ENCODE assay signal across 10 cellular contexts in the genomic region with DNA sequence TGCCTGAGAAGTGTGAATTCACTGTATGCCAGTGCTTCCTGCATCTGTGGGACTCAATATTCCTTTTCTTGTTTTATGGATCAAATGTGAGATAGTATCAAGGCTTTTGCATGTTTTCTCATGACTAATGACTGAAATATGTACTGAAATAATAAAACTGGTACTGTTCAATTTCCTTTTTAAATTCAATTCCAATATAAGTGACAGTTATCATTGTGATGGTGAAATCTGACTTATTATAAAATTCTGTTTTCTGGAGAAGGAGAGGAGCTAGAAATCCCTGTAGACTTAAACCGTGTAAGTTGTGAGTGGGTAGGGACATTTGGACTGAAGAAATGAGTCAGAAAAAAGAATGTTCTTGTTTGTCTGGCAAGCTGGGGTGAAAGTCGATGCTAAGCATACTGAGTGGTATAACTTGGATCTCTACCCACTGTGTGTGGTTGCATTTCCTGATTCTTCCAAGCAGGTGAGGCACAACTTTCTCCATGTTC.
DNase-seq lines count a peak whose midpoint lies in the region; ATAC-seq and TF ChIP-seq lines count a peak whose summit lies in the region.
"Had no signal": no experiment of that assay in that cellular context is flagged by ENCODE, and none has a peak within 500 bp of the region (broad histone marks: within the 10 kb centered on the region; RNA-seq: fewer than 3 reads in every experiment).

No MANE protein-coding gene starts in this region.

- CTCF ChIA-PET in BJ (lab: Yijun Ruan, JAX) (interaction anchor here (1.7 kb wide), 2 partner anchors 13 to 23 kb away, joined by 3 to 5 read pairs; no protein-coding TSS in a partner anchor), PC-3 (lab: Charles Lee) (no interaction called here)

- POLR2A ChIA-PET in BJ (lab: Charles Lee) (interaction anchor here (0.6 kb wide), 1 partner anchor 36 kb away, joined by 5 read pairs; no protein-coding TSS in a partner anchor), PC-3 (lab: Charles Lee; ENCODE audit: unreplicated experiment) (no interaction called here)

- peak; percentile 73 for DNase-seq in BJ (ENCODE audit: low read depth)
- DNase-seq in PC-3: peak; percentile 83
- DNase-seq in epithelial cell of esophagus (ENCODE audit: low read depth): peak; percentile 80
- DNase-seq in non-pigmented ciliary epithelial cell (ENCODE audit: low read depth): peak; percentile 86
- no peak for DNase-seq in NCI-H2171 (lab: John Stamatoyannopoulos, UW)
- DNase-seq in CD1c-positive myeloid dendritic cell (ENCODE audit: extremely low spot score): no peak
- DNase-seq in HAP-1 (ENCODE audit: low spot score in 2 of 2): no peak
- no peak for DNase-seq in NK-92 (lab: John Stamatoyannopoulos, UW; ENCODE audit: unreplicated experiment)
- DNase-seq: NCI-H510A, retina had no signal

- H3K4me3 ChIP-seq in BJ (ENCODE audit: low read depth, low read length): no peak overlapping the region
- H3K4me3 ChIP-seq in PC-3 (ENCODE audit: low read length): peak overlapping the region; percentile 38; the same call in 1 of the 2 replicates
- no peak overlapping the region for H3K4me3 ChIP-seq in epithelial cell of esophagus (ENCODE audit: low read length)
- H3K4me3 ChIP-seq in HAP-1: no peak overlapping the region

- H3K4me1 ChIP-seq in PC-3 (ENCODE audit: insufficient read depth, low read length) (peaks cover 40% of the 10 kb centered on the region), HAP-1 (peaks cover 17% of the 10 kb centered on the region)

- H3K27me3 ChIP-seq in BJ (ENCODE audit: control insufficient read depth, insufficient read depth, low read length) (no peaks in the 10 kb centered on the region), PC-3 (ENCODE audit: low read length) (no peaks in the 10 kb centered on the region), HAP-1 (ENCODE audit: low read depth) (no peaks in the 10 kb centered on the region)

- ATAC-seq in PC-3: peak; percentile 86

- peak overlapping the region; percentile 44 for H3K9ac ChIP-seq in PC-3 (ENCODE audit: low read length)

- H3K4me2 ChIP-seq in PC-3 (ENCODE audit: low read length): peak overlapping the region; percentile 73

- no peaks in the 10 kb centered on the region for H3K36me3 ChIP-seq in BJ (ENCODE audit: control insufficient read depth, insufficient read depth, low read length)
- H3K36me3 ChIP-seq in PC-3 (ENCODE audit: low read depth, low read length): no peaks in the 10 kb centered on the region
- H3K36me3 ChIP-seq in HAP-1 (replicated peaks): no peaks in the 10 kb centered on the region; the same call in 1 of the 2 replicates

- no peak overlapping the region for H2AFZ ChIP-seq in PC-3 (ENCODE audit: low read length)

- H3F3A ChIP-seq in PC-3 (ENCODE audit: low read length, unreplicated experiment): peaks cover 6% of the 10 kb centered on the region

- H3K79me2 ChIP-seq in PC-3 (ENCODE audit: low read length): 0 out of 2 replicates have a peak, but pooled peaks cover 3% of the 10 kb centered on the region

- no peaks in the 10 kb centered on the region for H3K9me2 ChIP-seq in PC-3 (replicated peaks; ENCODE audit: low read length)

- intact Hi-C loops in PC-3 (cut with micrococcal nuclease): loop anchor here (1.0 to 5.0 kb wide), 5 partner anchors 37 to 247 kb away; no protein-coding TSS in a partner anchor

- no TSS peak for BruUV-seq in PC-3 (replicated peaks; lab: Mats Ljungman, UMichigan)

- no peaks in the 10 kb centered on the region for H4K20me1 ChIP-seq in PC-3 (ENCODE audit: low read length)

- H3K27ac ChIP-seq in PC-3 (ENCODE audit: low read length): peak overlapping the region; percentile 89

- TF ChIP-seq CTCF in BJ (IDR thresholded peaks at IDR 0.05; ENCODE audit: insufficient read depth, low read depth, low read length): no peak
- no peak for TF ChIP-seq CTCF in PC-3 (conservative IDR thresholded peaks at IDR 0.05; ENCODE audit: low read depth, low read length)
- TF ChIP-seq CTCF in epithelial cell of esophagus (IDR thresholded peaks at IDR 0.05; ENCODE audit: insufficient read depth, low read depth, low read length, missing control alignments): no peak

- in situ Hi-C loops in HAP-1 (cut with MboI; ENCODE audit: low sequenced_read_pairs): no loop called here

- H3K9me3 ChIP-seq in PC-3 (ENCODE audit: low read length): no peaks in the 10 kb centered on the region
- no peaks in the 10 kb centered on the region for H3K9me3 ChIP-seq in HAP-1

Comparison
In these comparisons a context has a peak if more than half of its experiments do, and no peak if none do; other contexts are left out.
1. DNase-seq: peak in BJ (single experiment), PC-3 (single experiment), epithelial cell of esophagus (single experiment) and non-pigmented ciliary epithelial cell (single experiment); none in NCI-H2171 (single experiment), CD1c-positive myeloid dendritic cell (single experiment), HAP-1 (0 of 2) and NK-92 (single experiment).